In genomic region chr13:41905600-41906254, GRCh38 we compare ENCODE assay signal across 8 cellular contexts. TPM values are rescaled to one million over a fixed set of nuclear protein-coding genes. Genes with fewer than 3 reads are reported as not detected.
DNase-seq lines count a peak whose midpoint lies in the region; ATAC-seq and TF ChIP-seq lines count a peak whose summit lies in the region.

No MANE protein-coding gene starts in this region.

- WGBS in right cardiac atrium = 51% methylated on average over 2 of the region's 2 CpGs

- no peak overlapping the region for H3K4me3 ChIP-seq in right cardiac atrium (ENCODE audit: low read length)
- no peak overlapping the region for H3K4me3 ChIP-seq in upper lobe of right lung

- H3K27ac ChIP-seq in right cardiac atrium (ENCODE audit: low read length) = no peak overlapping the region
- H3K27ac ChIP-seq in upper lobe of right lung = no peak overlapping the region

- H3K9me3 ChIP-seq in right cardiac atrium (ENCODE audit: control insufficient read depth, low read length) (no peaks in the 10 kb centered on the region), upper lobe of right lung (no peaks in the 10 kb centered on the region)

- peak; percentile 91 for ATAC-seq in GM21529 (IDR thresholded peaks at IDR 0.05; ENCODE audit: unreplicated experiment)
- ATAC-seq in right cardiac atrium = peak; percentile 45 to 50
- ATAC-seq in upper lobe of right lung = peak; percentile 84

- peak; percentile 62 for TF ChIP-seq CTCF in upper lobe of right lung (IDR thresholded peaks at IDR 0.05)

- peak; percentile 2 for DNase-seq in NCI-H1092 (lab: John Stamatoyannopoulos, UW)
- no peak for DNase-seq in NCI-H1092 treated with DMSO at 0.1 percent for 48 hours (lab: John Stamatoyannopoulos, UW)
- peak; percentile 39 for DNase-seq in HuH-7.5 (ENCODE audit: low spot score)
- DNase-seq in SW480 (ENCODE audit: low spot score) = peak; percentile 77
- DNase-seq in right cardiac atrium = no peak
- no peak for DNase-seq in upper lobe of right lung
- no peak for DNase-seq in dedifferentiated amniotic fluid mesenchymal stem cell (ENCODE audit: extremely low spot score)

- no peaks in the 10 kb centered on the region for H3K4me1 ChIP-seq in right cardiac atrium (ENCODE audit: control insufficient read depth, insufficient read depth, low read length)
- H3K4me1 ChIP-seq in upper lobe of right lung = no peaks in the 10 kb centered on the region

- H3K27me3 ChIP-seq in right cardiac atrium (ENCODE audit: control insufficient read depth, insufficient read depth) (no peaks in the 10 kb centered on the region), upper lobe of right lung (no peaks in the 10 kb centered on the region)

- intact Hi-C loops in right cardiac atrium (cut with DNase I) (loop anchor here in 1 of 4 donors (10.0 kb wide), 1 partner anchor 139 kb away; the partner anchor contains the start of gene DGKH), upper lobe of right lung (cut with DNase I) (no loop called here)

- peaks cover 13% of the 10 kb centered on the region for H3K36me3 ChIP-seq in upper lobe of right lung

RNA-seq across cellular contexts. Expression of gene VWA8, which starts 55.2 kb away (rescaled TPM):
- total RNA-seq in right cardiac atrium = 10 to 100 TPM; 33.0 to 41.7 (median 36.0) TPM
- polyA plus RNA-seq in right cardiac atrium = 11.7 TPM
- total RNA-seq in upper lobe of right lung = 20.6 TPM

Comparison
In these comparisons a context has a peak if more than half of its experiments do, and no peak if none do; other contexts are left out.
1. DNase-seq: peak in NCI-H1092 (single experiment), HuH-7.5 (single experiment) and SW480 (single experiment); none in NCI-H1092 treated with DMSO at 0.1 percent for 48 hours (single experiment), right cardiac atrium (0 of 3), upper lobe of right lung (single experiment) and dedifferentiated amniotic fluid mesenchymal stem cell (single experiment).
2. Peak in every context shown above with its lines, with median percentiles within 50 percentile points of each other: ATAC-seq.